8 cellular contexts compared by ENCODE assay signal in the genomic region with DNA sequence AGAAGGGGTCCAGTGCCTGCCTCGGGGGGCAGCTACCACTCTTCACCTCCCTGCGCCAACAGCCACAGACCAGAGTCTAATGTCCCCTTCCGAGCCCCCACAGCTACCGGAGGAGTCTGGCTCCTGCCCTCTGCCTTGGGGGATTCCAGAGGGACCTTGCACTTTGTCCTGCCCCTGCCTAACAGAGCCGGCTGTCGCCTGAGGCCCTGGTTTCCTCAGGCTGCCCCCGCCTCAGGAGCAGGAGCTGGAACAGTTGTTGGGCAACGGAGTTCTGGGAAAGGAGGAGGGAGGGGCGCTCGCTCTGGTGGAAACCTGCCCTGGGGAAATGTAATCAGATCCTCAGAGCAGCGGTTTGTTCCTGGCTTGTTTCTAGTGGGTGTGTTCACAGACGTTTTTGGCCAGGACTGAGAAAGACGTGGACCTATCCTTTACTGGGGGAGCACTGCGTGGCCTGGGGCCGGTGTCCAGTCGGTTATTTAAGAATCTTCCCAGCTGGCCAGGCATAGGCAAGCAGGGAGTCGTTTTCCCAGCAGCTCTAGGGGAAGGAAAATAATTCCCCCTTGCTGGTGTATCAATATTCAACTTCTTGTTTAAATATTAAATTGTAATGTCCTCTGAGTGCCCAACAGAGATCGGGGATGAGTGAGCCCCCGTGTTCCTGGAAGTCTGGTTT. TPM values are rescaled to one million over a fixed set of nuclear protein-coding genes. Genes with fewer than 3 reads are reported as not detected.
DNase-seq lines count a peak whose midpoint lies in the region; ATAC-seq and TF ChIP-seq lines count a peak whose summit lies in the region.

No MANE protein-coding gene starts in this region.

- 14% methylated on average over 14 of the region's 19 CpGs for WGBS in right lobe of liver (ENCODE audit: insufficient coverage, low coverage, low lambda C conversion rate, missing lambda C conversion rate)
- 16 to 27% methylated on average over 16 to 19 of the region's 19 CpGs for WGBS in tibial nerve, 2 donors

- H3K27ac ChIP-seq in coronary artery, result peak overlapping the region; percentile 65 to 99
- peak overlapping the region; percentile 51 to 80 (median 73) for H3K27ac ChIP-seq in right lobe of liver
- peak overlapping the region; percentile 65 to 88 (median 86) for H3K27ac ChIP-seq in tibial nerve

- H3K4me3 Mint-ChIP-seq in activated T-cell treated with anti-CD3 and anti-CD28 coated beads, Interleukin-2, amount 50 U/mL, for 72 hours, result no peak overlapping the region

- TF ChIP-seq CTCF in coronary artery (IDR thresholded peaks at IDR 0.05) (no peak), right lobe of liver (IDR thresholded peaks at IDR 0.05) (no peak), tibial nerve (IDR thresholded peaks at IDR 0.05) (peak in 1 of 5 experiments; percentile 21)

- ATAC-seq in right lobe of liver (peak; percentile 83 to 90 (median 86)), GM21737 (IDR thresholded peaks at IDR 0.05; ENCODE audit: unreplicated experiment) (no peak)
- no peak for ATAC-seq in activated T-cell treated with anti-CD3 and anti-CD28 coated beads, Interleukin-2, amount 50 U/mL, for 72 hours (replicated peaks in 1 of 2)
- ATAC-seq in activated naive CD4-positive, alpha-beta T cell treated with anti-CD3 and anti-CD28 coated beads, Interleukin-2, amount 50 U/mL, for 72 hours, result no peak

- no peaks in the 10 kb centered on the region for H3K9me3 Mint-ChIP-seq in activated T-cell treated with anti-CD3 and anti-CD28 coated beads, Interleukin-2, amount 50 U/mL, for 72 hours
- H3K9me3 Mint-ChIP-seq in activated naive CD4-positive, alpha-beta T cell treated with anti-CD3 and anti-CD28 coated beads, Interleukin-2, amount 50 U/mL, for 72 hours, result no peaks in the 10 kb centered on the region

- no peaks in the 10 kb centered on the region for H3K4me1 Mint-ChIP-seq in activated T-cell treated with anti-CD3 and anti-CD28 coated beads, Interleukin-2, amount 50 U/mL, for 72 hours (ENCODE audit: low read depth)

- H3K36me3 ChIP-seq in right lobe of liver (no peaks in the 10 kb centered on the region), tibial nerve (peaks cover 0 to 17% (median 0%) of the 10 kb centered on the region in 3 donors)

- H3K9me3 ChIP-seq in right lobe of liver (no peaks in the 10 kb centered on the region), tibial nerve (no peaks in the 10 kb centered on the region)

- peaks cover 0 to 12% (median 7%) of the 10 kb centered on the region in 4 donors for H3K4me1 ChIP-seq in right lobe of liver
- H3K4me1 ChIP-seq in tibial nerve, result peaks cover 0 to 84% (median 44%) of the 10 kb centered on the region in 4 donors

- TF ChIP-seq EP300 in tibial nerve (IDR thresholded peaks at IDR 0.05), result peak; percentile 84 to 95

- H3K27me3 ChIP-seq in right lobe of liver (no peaks in the 10 kb centered on the region), tibial nerve (no peaks in the 10 kb centered on the region)

- H3K27ac Mint-ChIP-seq in activated T-cell treated with anti-CD3 and anti-CD28 coated beads, Interleukin-2, amount 50 U/mL, for 72 hours, result no peak overlapping the region
- H3K27ac Mint-ChIP-seq in activated naive CD4-positive, alpha-beta T cell treated with anti-CD3 and anti-CD28 coated beads, Interleukin-2, amount 50 U/mL, for 72 hours, result no peak overlapping the region

- peak; percentile 85 for DNase-seq in ELR (ENCODE audit: low read depth)
- peak; percentile 46 to 78 for DNase-seq in NCI-H446 (lab: John Stamatoyannopoulos, UW)
- peak; percentile 99 for DNase-seq in coronary artery (ENCODE audit: low spot score)
- DNase-seq in right lobe of liver, result peak; percentile 81 to 88 (median 82)
- peak; percentile 86 to 91 for DNase-seq in tibial nerve (ENCODE audit: low spot score in 2 of 2)
- DNase-seq in activated T-cell treated with anti-CD3 and anti-CD28 coated beads, Interleukin-2, amount 50 U/mL, for 72 hours, result no peak
- no peak for DNase-seq in activated naive CD4-positive, alpha-beta T cell treated with anti-CD3 and anti-CD28 coated beads, Interleukin-2, amount 50 U/mL, for 72 hours (ENCODE audit: low spot score in 2 of 2)

- H3K36me3 Mint-ChIP-seq in activated T-cell treated with anti-CD3 and anti-CD28 coated beads, Interleukin-2, amount 50 U/mL, for 72 hours (ENCODE audit: insufficient read depth in 2 of 2), result no peaks in the 10 kb centered on the region
- H3K36me3 Mint-ChIP-seq in activated naive CD4-positive, alpha-beta T cell treated with anti-CD3 and anti-CD28 coated beads, Interleukin-2, amount 50 U/mL, for 72 hours, result no peaks in the 10 kb centered on the region

- H3K27me3 Mint-ChIP-seq in activated T-cell treated with anti-CD3 and anti-CD28 coated beads, Interleukin-2, amount 50 U/mL, for 72 hours (ENCODE audit: low read depth), result peaks cover 2% of the 10 kb centered on the region

- intact Hi-C loops in right lobe of liver (cut with DNase I), result no loop called here

- peak overlapping the region; percentile 54 for H3K4me3 ChIP-seq in coronary artery
- H3K4me3 ChIP-seq in right lobe of liver, result peak overlapping the region in 1 of 3 donors; percentile 17
- no peak overlapping the region for H3K4me3 ChIP-seq in tibial nerve

- no peak for TF ChIP-seq POLR2A in right lobe of liver (IDR thresholded peaks at IDR 0.05)
- TF ChIP-seq POLR2A in tibial nerve (IDR thresholded peaks at IDR 0.05), result peak in 1 of 2 donors; percentile 21

RNA-seq across cellular contexts. Expression of a gene that starts 32.3 kb away (rescaled TPM):
- 1 to 10 TPM in 5 of 6 experiments, under 1 TPM in 1; 0.86 to 3.7 (median 2.2) TPM for total RNA-seq in right lobe of liver
- total RNA-seq in tibial nerve, result 100 to 1,000 TPM in 2 of 4 donors, 10 to 100 TPM in 2; 73.0 to 146 (median 99.0) TPM
- under 1 TPM in 1 of 2 donors, not detected in 1; 0.46 TPM for total RNA-seq in activated T-cell treated with anti-CD3 and anti-CD28 coated beads, Interleukin-2, amount 50 U/mL, for 72 hours
- under 1 TPM in 1 of 2 donors, not detected in 1; 0.16 TPM for total RNA-seq in activated naive CD4-positive, alpha-beta T cell treated with anti-CD3 and anti-CD28 coated beads, Interleukin-2, amount 50 U/mL, for 72 hours

RNA-seq across cellular contexts. Expression of a gene that starts 39.2 kb away (rescaled TPM):
- total RNA-seq in right lobe of liver (100 to 1,000 TPM; 146 to 211 (median 170) TPM), tibial nerve (100 to 1,000 TPM; 134 to 200 (median 176) TPM)
- total RNA-seq in activated T-cell treated with anti-CD3 and anti-CD28 coated beads, Interleukin-2, amount 50 U/mL, for 72 hours, result 10 to 100 TPM; 60.7 to 67.1 TPM
- total RNA-seq in activated naive CD4-positive, alpha-beta T cell treated with anti-CD3 and anti-CD28 coated beads, Interleukin-2, amount 50 U/mL, for 72 hours, result 10 to 100 TPM; 49.7 to 84.6 TPM

RNA-seq across cellular contexts. Expression of a gene that starts 48.0 kb away (rescaled TPM):
- total RNA-seq in right lobe of liver (under 1 TPM in 3 of 6 experiments, not detected in 3; 0.37 to 0.78 (median 0.68) TPM), tibial nerve (1 to 10 TPM in 1 of 4 donors, not detected in 3; 2.7 TPM)
- total RNA-seq in activated T-cell treated with anti-CD3 and anti-CD28 coated beads, Interleukin-2, amount 50 U/mL, for 72 hours, result 1 to 10 TPM in 1 of 2 donors, under 1 TPM in 1; 0.31 to 1.2 TPM
- total RNA-seq in activated naive CD4-positive, alpha-beta T cell treated with anti-CD3 and anti-CD28 coated beads, Interleukin-2, amount 50 U/mL, for 72 hours, result 1 to 10 TPM in 1 of 2 donors, under 1 TPM in 1; 0.89 to 1.4 TPM

Comparison
In these comparisons a context has a peak if more than half of its experiments do, and no peak if none do; other contexts are left out.
1. DNase-seq: peak in ELR (single experiment), NCI-H446 (2 of 2), coronary artery (single experiment), right lobe of liver (3 of 3) and tibial nerve (2 of 2); none in activated T-cell treated with anti-CD3 and anti-CD28 coated beads, Interleukin-2, amount 50 U/mL, for 72 hours (0 of 2) and activated naive CD4-positive, alpha-beta T cell treated with anti-CD3 and anti-CD28 coated beads, Interleukin-2, amount 50 U/mL, for 72 hours (0 of 2).
2. ATAC-seq: peak in right lobe of liver (4 of 4); none in GM21737 (single experiment), activated T-cell treated with anti-CD3 and anti-CD28 coated beads, Interleukin-2, amount 50 U/mL, for 72 hours (0 of 2) and activated naive CD4-positive, alpha-beta T cell treated with anti-CD3 and anti-CD28 coated beads, Interleukin-2, amount 50 U/mL, for 72 hours (0 of 2).
3. RNA of a gene that starts 32.3 kb away (total RNA-seq): 73.0 to 146 TPM in tibial nerve; 0.86 to 3.7 TPM in right lobe of liver, 0.46 TPM in activated T-cell treated with anti-CD3 and anti-CD28 coated beads, Interleukin-2, amount 50 U/mL, for 72 hours and 0.16 TPM in activated naive CD4-positive, alpha-beta T cell treated with anti-CD3 and anti-CD28 coated beads, Interleukin-2, amount 50 U/mL, for 72 hours; every median in the first group is over 10 times any median in the second.
4. Peak in every context shown above with its lines, with median percentiles within 50 percentile points of each other: H3K27ac ChIP-seq.